9 cellular contexts compared by ENCODE assay signal in genomic region chr15:41944313-41944940, GRCh38. TPM values are rescaled to one million over a fixed set of nuclear protein-coding genes. Genes with fewer than 3 reads are reported as not detected.
DNase-seq lines count a peak whose midpoint lies in the region; ATAC-seq and TF ChIP-seq lines count a peak whose summit lies in the region.
"Had no signal": no experiment of that assay in that cellular context is flagged by ENCODE, and none has a peak within 500 bp of the region (broad histone marks: within the 10 kb centered on the region; RNA-seq: fewer than 3 reads in every experiment).

No MANE protein-coding gene starts in this region.

- no peak overlapping the region for H2AFZ ChIP-seq in PC-3 (ENCODE audit: low read length)

- peaks cover 3% of the 10 kb centered on the region for H3K27me3 Mint-ChIP-seq in nephron (ENCODE audit: low read depth)

- intact Hi-C loops in PC-3 (cut with micrococcal nuclease): loop anchor here (1.0 kb wide), 2 partner anchors 14 to 27 kb away; no protein-coding TSS in a partner anchor

- H3K79me2 ChIP-seq in PC-3 (ENCODE audit: low read length): peaks cover 75% of the 10 kb centered on the region

- no TSS peak for BruUV-seq in PC-3 (replicated peaks; lab: Mats Ljungman, UMichigan)

- H3F3A ChIP-seq in PC-3 (ENCODE audit: low read length, unreplicated experiment): peaks cover 7% of the 10 kb centered on the region

- H3K27ac ChIP-seq in PC-3 (ENCODE audit: low read length): peak overlapping the region; percentile 85

- ATAC-seq in PC-3: peak; percentile 76
- ATAC-seq: CD8-positive, alpha-beta T cell had no signal

- DNase-seq in AG04449 (ENCODE audit: low read depth, low spot score) (peak; percentile 63), PC-3 (peak; percentile 97), epithelial cell of proximal tubule (ENCODE audit: low read depth) (peak; percentile 69), HUDEP-2 (lab: John Stamatoyannopoulos, UW; ENCODE audit: unreplicated experiment in 76 of 76) (no peak), NCI-H1105 treated with DMSO at 0.1 percent for 48 hours (lab: John Stamatoyannopoulos, UW) (no peak)
- no peak for DNase-seq in activated CD4-positive, CD25-positive, alpha-beta regulatory T cell treated with anti-CD3 and anti-CD28 coated beads, Interleukin-2, amount 50 U/mL, for 72 hours
- no peak for DNase-seq in activated naive CD4-positive, alpha-beta T cell (lab: John Stamatoyannopoulos, UW)
- DNase-seq: CD8-positive, alpha-beta T cell had no signal

- H3K36me3 Mint-ChIP-seq in nephron (ENCODE audit: low read depth): no peaks in the 10 kb centered on the region

- peaks cover 36% of the 10 kb centered on the region for H3K36me3 ChIP-seq in PC-3 (ENCODE audit: low read depth, low read length)

- H3K9me3 Mint-ChIP-seq in nephron: no peaks in the 10 kb centered on the region
- H3K9me3 Mint-ChIP-seq: CD8-positive, alpha-beta T cell had no signal

- POLR2A ChIA-PET in AG04449 (lab: Yijun Ruan, JAX) (no interaction called here), PC-3 (lab: Charles Lee; ENCODE audit: unreplicated experiment) (interaction anchor here (1.0 kb wide), 1 partner anchor 28 kb away, joined by 8 read pairs; the partner anchor contains the start of gene EHD4)

- no peaks in the 10 kb centered on the region for H3K27me3 ChIP-seq in PC-3 (ENCODE audit: low read length)

- H3K4me1 Mint-ChIP-seq in nephron: peaks cover 65% of the 10 kb centered on the region

- TF ChIP-seq CTCF in AG04449 (IDR thresholded peaks at IDR 0.05; ENCODE audit: insufficient read depth, low read length, missing control alignments): no peak
- TF ChIP-seq CTCF in PC-3 (conservative IDR thresholded peaks at IDR 0.05; ENCODE audit: low read depth, low read length): no peak
- TF ChIP-seq CTCF in epithelial cell of proximal tubule (conservative IDR thresholded peaks at IDR 0.05; ENCODE audit: low read depth, low read length): no peak
- no peak for TF ChIP-seq CTCF in nephron (IDR thresholded peaks at IDR 0.05; ENCODE audit: unreplicated experiment in 3 of 3)

- H3K4me2 ChIP-seq in PC-3 (ENCODE audit: low read length): peak overlapping the region; percentile 66

- H3K4me3 Mint-ChIP-seq in nephron: peak overlapping the region in 2 of 3 experiments; percentile 13 to 42
- H3K4me3 Mint-ChIP-seq: CD8-positive, alpha-beta T cell had no signal

- H4K20me1 ChIP-seq in PC-3 (ENCODE audit: low read length): no peaks in the 10 kb centered on the region

- no peaks in the 10 kb centered on the region for H3K9me3 ChIP-seq in PC-3 (ENCODE audit: low read length)

- peak overlapping the region; percentile 34 for H3K9ac ChIP-seq in PC-3 (ENCODE audit: low read length)

- H3K9me2 ChIP-seq in PC-3 (replicated peaks; ENCODE audit: low read length): no peaks in the 10 kb centered on the region

- H3K27ac Mint-ChIP-seq in nephron: peak overlapping the region; percentile 74 to 91 (median 88)
- H3K27ac Mint-ChIP-seq: CD8-positive, alpha-beta T cell had no signal

- CTCF ChIA-PET in AG04449 (lab: Yijun Ruan, JAX) (interaction anchor here (1.6 kb wide), 1 partner anchor 8 kb away, joined by 5 read pairs; no protein-coding TSS in a partner anchor), PC-3 (lab: Charles Lee) (no interaction called here)

- H3K4me3 ChIP-seq in AG04449 (ENCODE audit: low read depth, low read length): peak overlapping the region; percentile 7; the same call in 1 of the 2 replicates
- peak overlapping the region; percentile 17; the same call in 1 of the 2 replicates for H3K4me3 ChIP-seq in PC-3 (ENCODE audit: low read length)
- H3K4me3 ChIP-seq in epithelial cell of proximal tubule (ENCODE audit: low read depth, low read length): no peak overlapping the region

- peaks cover 58% of the 10 kb centered on the region for H3K4me1 ChIP-seq in PC-3 (ENCODE audit: insufficient read depth, low read length)

RNA-seq across cellular contexts. Expression of gene EHD4, which starts 27.9 kb away (rescaled TPM):
- total RNA-seq in PC-3 (2014; rRNA removed) (57.8 and 66.9 TPM in 2 replicates), epithelial cell of proximal tubule (30.2 and 44.7 TPM in 2 replicates)

RNA-seq across cellular contexts. Expression of gene SPTBN5, which starts 50.6 kb away (rescaled TPM):
- total RNA-seq in PC-3 (2014; rRNA removed) (0.84 and 0.98 TPM in 2 replicates), epithelial cell of proximal tubule (0.51 and 0.63 TPM in 2 replicates)

Comparison
In these comparisons a context has a peak if more than half of its experiments do, and no peak if none do; other contexts are left out.
1. DNase-seq: peak in AG04449 (single experiment), PC-3 (single experiment) and epithelial cell of proximal tubule (single experiment); none in activated CD4-positive, CD25-positive, alpha-beta regulatory T cell treated with anti-CD3 and anti-CD28 coated beads, Interleukin-2, amount 50 U/mL, for 72 hours (single experiment), activated naive CD4-positive, alpha-beta T cell (0 of 4), HUDEP-2 (0 of 76) and NCI-H1105 treated with DMSO at 0.1 percent for 48 hours (single experiment).